10 cellular contexts compared by ENCODE assay signal in genomic region chr9:131500377-131500776, GRCh38. TPM values are rescaled to one million over a fixed set of nuclear protein-coding genes. Genes with fewer than 3 reads are reported as not detected.
DNase-seq lines count a peak whose midpoint lies in the region; ATAC-seq and TF ChIP-seq lines count a peak whose summit lies in the region.
"Had no signal": no experiment of that assay in that cellular context is flagged by ENCODE, and none has a peak within 500 bp of the region (broad histone marks: within the 10 kb centered on the region; RNA-seq: fewer than 3 reads in every experiment).

No MANE protein-coding gene starts in this region.

- peaks cover 48% of the 10 kb centered on the region for H3K36me3 Mint-ChIP-seq in central memory CD8-positive, alpha-beta T cell (ENCODE audit: insufficient read depth)

- peaks cover 0 to 58% of the 10 kb centered on the region in 2 experiments for H3K36me3 ChIP-seq in HEK293 (ENCODE audit: control insufficient read depth in 2 of 2, insufficient read depth in 1 of 2, low read length in 2 of 2)

- H3K27ac ChIP-seq in HEK293 (ENCODE audit: extremely low read depth, low read depth, low read length) = no peak overlapping the region

- peak overlapping the region; percentile 73 for H3K27ac Mint-ChIP-seq in central memory CD8-positive, alpha-beta T cell (ENCODE audit: low read depth)

- peak; percentile 33 to 52 for DNase-seq in activated CD4-positive, alpha-beta T cell treated with anti-CD3 and anti-CD28 coated beads, Interleukin-2, amount 50 U/mL, for 24 hours (ENCODE audit: low read depth in 1 of 2, low spot score in 1 of 2)
- DNase-seq in central memory CD8-positive, alpha-beta T cell (ENCODE audit: low spot score in 2 of 2) = peak; percentile 46 to 74
- DNase-seq in stimulated activated CD4-positive, alpha-beta T cell treated with anti-CD3 and anti-CD28 coated beads, Interleukin-4, amount 100 ng/mL, for 1 hour = peak; percentile 61
- DNase-seq in DMS153 (lab: John Stamatoyannopoulos, UW) (no peak), DMS79 (lab: John Stamatoyannopoulos, UW) (no peak)

- CTCF ChIA-PET in HEK293 (lab: Yijun Ruan, JAX) = interaction anchor here (0.8 to 1.9 kb wide), 3 partner anchors 16 to 151 kb away, joined by 3 to 10 read pairs (median 4); no protein-coding TSS in a partner anchor

- H3K9me3 Mint-ChIP-seq in central memory CD8-positive, alpha-beta T cell = no peaks in the 10 kb centered on the region

- H3K4me3 ChIP-seq in HEK293 (ENCODE audit: low read depth, low read length) = no peak overlapping the region

- TF ChIP-seq CTCF in HEK293 (tag by site-specific recombination; IDR thresholded peaks at IDR 0.05) = no peak

- H3K9me3 ChIP-seq in HEK293 (ENCODE audit: control insufficient read depth, insufficient read depth, low read depth, low read length) = no peaks in the 10 kb centered on the region

- peak; percentile 80 for ATAC-seq in central memory CD8-positive, alpha-beta T cell (replicated peaks; ENCODE audit: extremely low read depth, poor library complexity, severe bottlenecking)
- no peak for ATAC-seq in esophagus mucosa
- ATAC-seq in HG03159 (IDR thresholded peaks at IDR 0.05; ENCODE audit: unreplicated experiment) = no peak

- H3K4me3 Mint-ChIP-seq in central memory CD8-positive, alpha-beta T cell = peak overlapping the region; percentile 90

- H3K4me1 ChIP-seq in HEK293 (ENCODE audit: control insufficient read depth, insufficient read depth, low read length) = peaks cover 6% of the 10 kb centered on the region; the same call in 1 of the 2 replicates

- POLR2A ChIA-PET in HEK293 (lab: Yijun Ruan, JAX) = no interaction called here

- H3K27me3 Mint-ChIP-seq in central memory CD8-positive, alpha-beta T cell = no peaks in the 10 kb centered on the region

- H3K4me1 Mint-ChIP-seq in central memory CD8-positive, alpha-beta T cell = peaks cover 64% of the 10 kb centered on the region

TF ChIP-seq in HEK293, 187 proteins besides CTCF, POLR2A, EP300 and RAD21:
- TF ChIP-seq TSHZ1 (tag by site-specific recombination; IDR thresholded peaks at IDR 0.05; ENCODE audit: borderline replicate concordance) (no peak), ZNF600 (tag by site-specific recombination; IDR thresholded peaks at IDR 0.05) (peak; percentile 89)

RNA-seq across cellular contexts. Expression of gene POMT1, which starts 2.3 kb away (rescaled TPM):
- total RNA-seq in esophagus mucosa = 13.1 TPM

RNA-seq across cellular contexts. Expression of gene UCK1, which starts 30.7 kb away (rescaled TPM):
- 15.3 TPM for total RNA-seq in esophagus mucosa

RNA-seq across cellular contexts. Expression of gene PRRT1B, which starts 44.9 kb away (rescaled TPM):
- not detected for total RNA-seq in esophagus mucosa
- total RNA-seq: Daoy, glomerular endothelial cell had no signal

Comparison
In these comparisons a context has a peak if more than half of its experiments do, and no peak if none do; other contexts are left out.
1. DNase-seq: peak in activated CD4-positive, alpha-beta T cell treated with anti-CD3 and anti-CD28 coated beads, Interleukin-2, amount 50 U/mL, for 24 hours (2 of 2), central memory CD8-positive, alpha-beta T cell (2 of 2) and stimulated activated CD4-positive, alpha-beta T cell treated with anti-CD3 and anti-CD28 coated beads, Interleukin-4, amount 100 ng/mL, for 1 hour (single experiment); none in DMS153 (single experiment) and DMS79 (single experiment).